Comparison of ENCODE assay signal across 1 cellular context in genomic region chr2:105752691-105753090, GRCh38.
TF ChIP-seq lines count a peak whose summit lies in the region.

No MANE protein-coding gene starts in this region.

TF ChIP-seq in WTC11, 78 proteins besides CTCF, POLR2A, EP300 and RAD21:
- TF ChIP-seq FOXK1 (CRISPR knock-in tag; IDR thresholded peaks at IDR 0.05): no peak
- TF ChIP-seq ATF6 (CRISPR knock-in tag; IDR thresholded peaks at IDR 0.05): no peak
- no peak for TF ChIP-seq CBFB (CRISPR knock-in tag; IDR thresholded peaks at IDR 0.05; ENCODE audit: low read depth)
- no peak for TF ChIP-seq E2F5 (CRISPR knock-in tag; IDR thresholded peaks at IDR 0.05)
- no peak for TF ChIP-seq ZNF263 (CRISPR knock-in tag; IDR thresholded peaks at IDR 0.05; ENCODE audit: low read depth)
- no peak for TF ChIP-seq ATF3 (CRISPR knock-in tag; conservative IDR thresholded peaks at IDR 0.05)
- no peak for TF ChIP-seq ZSCAN18 (CRISPR knock-in tag; IDR thresholded peaks at IDR 0.05)
- TF ChIP-seq RELA (CRISPR knock-in tag; IDR thresholded peaks at IDR 0.05; ENCODE audit: borderline replicate concordance): no peak
- TF ChIP-seq ZNF396 (CRISPR knock-in tag; IDR thresholded peaks at IDR 0.05; ENCODE audit: borderline replicate concordance): no peak
- TF ChIP-seq GABPB1 (CRISPR knock-in tag; IDR thresholded peaks at IDR 0.05): no peak
- TF ChIP-seq NR2C2 (CRISPR knock-in tag; IDR thresholded peaks at IDR 0.05): no peak
- no peak for TF ChIP-seq HMGA2 (CRISPR knock-in tag; IDR thresholded peaks at IDR 0.05)
- TF ChIP-seq SOX15 (CRISPR knock-in tag; IDR thresholded peaks at IDR 0.05): no peak
- no peak for TF ChIP-seq ATF2 (CRISPR knock-in tag; IDR thresholded peaks at IDR 0.05; ENCODE audit: borderline replicate concordance, low read depth)
- TF ChIP-seq NR3C1 (CRISPR knock-in tag; conservative IDR thresholded peaks at IDR 0.05; ENCODE audit: low read depth): no peak
- TF ChIP-seq ERG (CRISPR knock-in tag; IDR thresholded peaks at IDR 0.05): no peak
- no peak for TF ChIP-seq GTF2I (CRISPR knock-in tag; conservative IDR thresholded peaks at IDR 0.05)
- TF ChIP-seq KAT7 (CRISPR knock-in tag; IDR thresholded peaks at IDR 0.05; ENCODE audit: borderline replicate concordance): no peak
TF ChIP-seq in WTC11: peak in this region for 0.
